Comparison of ENCODE assay signal across 15 cellular contexts in the genomic region with DNA sequence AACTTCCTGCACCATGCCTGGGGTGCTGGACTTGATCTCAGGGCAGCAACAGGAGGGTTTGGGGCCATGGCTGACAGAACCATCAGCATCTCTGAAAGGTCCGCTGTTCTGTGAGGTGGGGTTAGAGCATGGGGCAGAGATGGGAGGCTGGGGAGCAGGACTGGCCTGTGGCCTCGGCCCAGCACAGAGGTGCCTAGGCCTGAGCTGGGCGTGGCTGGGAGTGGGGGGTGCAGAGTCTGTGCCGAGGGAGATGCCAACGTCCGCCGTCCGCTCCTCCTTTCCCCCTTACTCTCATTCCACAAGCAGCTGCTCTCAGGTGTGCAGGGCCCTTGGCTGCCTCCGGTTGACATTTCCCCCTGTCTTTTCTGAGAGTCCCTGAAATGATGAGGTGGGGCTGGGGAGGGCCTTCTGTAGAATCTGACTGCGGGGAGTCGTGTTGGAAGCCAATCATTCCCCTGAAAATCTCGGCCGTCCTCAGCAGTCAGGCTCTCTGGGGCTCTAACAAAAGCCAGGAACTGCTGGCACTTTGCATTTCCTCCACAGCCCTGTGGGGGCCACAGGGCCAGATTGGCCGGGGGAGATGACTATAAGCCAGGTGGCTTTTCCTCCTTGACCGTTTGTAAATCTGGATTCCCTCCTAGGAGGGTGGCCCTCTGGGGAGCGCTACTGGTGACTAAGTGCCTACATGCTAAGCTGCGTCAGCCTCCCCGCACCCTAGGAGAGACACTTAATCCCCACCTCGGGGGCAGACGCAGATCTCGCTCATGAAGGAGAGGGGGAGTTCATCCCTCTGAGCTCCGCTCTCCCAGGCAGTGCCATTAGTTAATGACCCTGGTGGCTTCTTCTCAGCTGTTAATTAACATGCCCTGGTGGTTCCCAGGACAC. TPM values are rescaled to one million over a fixed set of nuclear protein-coding genes. Genes with fewer than 3 reads are reported as not detected.
A peak's percentile ranks its signal among the peaks of the same experiment; 100 is the strongest.
DNase-seq lines count a peak whose midpoint lies in the region; ATAC-seq and TF ChIP-seq lines count a peak whose summit lies in the region.
"Had no signal": no experiment of that assay in that cellular context is flagged by ENCODE, and none has a peak within 500 bp of the region (broad histone marks: within the 10 kb centered on the region; RNA-seq: fewer than 3 reads in every experiment).

No MANE protein-coding gene starts in this region.

- no peaks in the 10 kb centered on the region for H3K27me3 ChIP-seq in iPS-20b (ENCODE audit: insufficient read depth, low read length)

- H3K9me3 ChIP-seq in iPS-20b (ENCODE audit: insufficient read depth, low read depth, low read length), result no peaks in the 10 kb centered on the region

- H3K4me3 ChIP-seq in cardiac fibroblast (replicated peaks in 1 of 2; ENCODE audit: low read depth in 2 of 2, low read length in 2 of 2), result no peak overlapping the region
- H3K4me3 ChIP-seq in iPS-20b (ENCODE audit: low read length), result peak overlapping the region; percentile 63

- peaks cover 60% of the 10 kb centered on the region for H3K36me3 ChIP-seq in iPS-20b (ENCODE audit: insufficient read depth, low read depth, low read length)

- peak overlapping the region; percentile 94 for H3K27ac ChIP-seq in iPS-20b (ENCODE audit: low read length)
- H3K27ac ChIP-seq: 22Rv1, KMS-11 had no signal

- DNase-seq in NCI-H2227 (lab: John Stamatoyannopoulos, UW; ENCODE audit: unreplicated experiment), result peak; percentile 12
- DNase-seq in NCI-H2227 treated with DMSO at 0.1 percent for 48 hours (lab: John Stamatoyannopoulos, UW), result no peak
- DNase-seq in cardiac fibroblast (ENCODE audit: low read depth in 2 of 2), result peak; percentile 72 to 95
- DNase-seq in ureter (ENCODE audit: low spot score), result peak; percentile 36
- no peak for DNase-seq in OCI-M2 (lab: John Stamatoyannopoulos, UW; ENCODE audit: unreplicated experiment)
- DNase-seq in HT-29 (ENCODE audit: low spot score), result no peak
- DNase-seq: activated B cell treated with CpG ODN at 0.5 μM for 24 hours, DND-41, GOT3, hippocampal formation had no signal

- peaks cover 29% of the 10 kb centered on the region for H3K4me1 ChIP-seq in iPS-20b (ENCODE audit: insufficient read depth, low read length)

- no peak for ATAC-seq in HG03139 (IDR thresholded peaks at IDR 0.05; ENCODE audit: unreplicated experiment)
- ATAC-seq: Right ventricle myocardium inferior had no signal

- H3K9ac ChIP-seq in iPS-20b (ENCODE audit: low read depth, low read length), result peak overlapping the region; percentile 66
- H3K9ac ChIP-seq: KMS-11 had no signal

- peak; percentile 10 for TF ChIP-seq CTCF in cardiac fibroblast (IDR thresholded peaks at IDR 0.05; ENCODE audit: low read depth, low read length)

RNA-seq across cellular contexts. Expression of a gene that starts 41.2 kb away (rescaled TPM):
- 24.1 TPM for total RNA-seq in ureter
- not detected in 2 replicates for total RNA-seq in HT-29 (2014; rRNA removed; shearing (Covaris generic))

RNA-seq across cellular contexts. Expression of a gene that starts 43.8 kb away (rescaled TPM):
- total RNA-seq in ureter, result 6.1 TPM
- not detected in 2 replicates for total RNA-seq in HT-29 (2014; rRNA removed; shearing (Covaris generic))

Comparison
In these comparisons a context has a peak if more than half of its experiments do, and no peak if none do; other contexts are left out.
1. DNase-seq: peak in NCI-H2227 (single experiment), cardiac fibroblast (2 of 2) and ureter (single experiment); none in NCI-H2227 treated with DMSO at 0.1 percent for 48 hours (single experiment), OCI-M2 (single experiment) and HT-29 (single experiment).
2. RNA of a gene that starts 41.2 kb away (total RNA-seq): 24.1 TPM in ureter (single experiment); not detected in HT-29; every median in the first group is over 10 times any median in the second.